ENCODE assay signal across 8 cellular contexts in the genomic region with DNA sequence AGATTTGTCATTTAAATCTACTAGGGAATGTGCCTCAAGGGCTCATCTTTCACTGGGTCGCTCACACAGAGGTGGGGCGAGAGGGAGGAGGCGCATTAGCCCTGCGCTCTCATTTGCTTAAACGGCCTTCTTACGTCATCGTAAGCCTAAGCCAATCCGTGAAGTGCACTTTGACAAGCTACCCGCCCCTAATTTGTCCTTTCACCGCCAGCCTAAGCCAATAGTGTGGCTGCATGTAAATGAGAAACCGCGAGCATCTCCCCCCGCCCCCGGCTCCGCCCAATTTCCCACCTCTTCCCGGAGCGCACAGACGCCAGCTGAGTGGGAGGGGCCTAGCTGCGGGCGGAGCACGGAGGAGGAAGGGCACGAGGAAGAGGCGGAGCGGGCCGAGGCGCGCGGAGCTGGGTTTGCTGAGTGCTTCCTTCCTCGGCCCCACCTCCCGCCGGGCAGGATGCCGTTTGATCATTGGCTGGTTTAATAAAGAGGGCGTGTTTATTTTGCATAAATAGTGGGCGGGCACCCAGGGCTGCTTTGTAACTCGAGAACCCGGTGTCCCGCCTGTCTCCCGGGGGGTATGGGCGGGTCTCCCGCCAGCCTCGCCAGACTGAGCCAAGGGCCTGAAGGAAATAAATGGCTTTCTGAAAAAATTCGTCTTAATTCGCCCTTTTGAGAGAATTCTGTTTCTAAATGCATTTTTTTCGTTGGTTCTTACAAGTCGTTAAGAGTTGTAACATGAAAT.
A peak's percentile ranks its signal among the peaks of the same experiment; 100 is the strongest.
DNase-seq lines count a peak whose midpoint lies in the region; ATAC-seq and TF ChIP-seq lines count a peak whose summit lies in the region.

No MANE protein-coding gene starts in this region.

- peaks cover 46% of the 10 kb centered on the region for H3K4me1 Mint-ChIP-seq in activated T-helper 2 cell treated with anti-CD3 and anti-CD28 coated beads, Interferon-gamma antibody, Interleukin-2, Interleukin-4, amounts not matched to agents 10 μg/mL and 5 μg/mL and 100 μg/mL, durations not matched to agents 14 hours and 24 hours and 36 hours (ENCODE audit: low read depth)

- DNase-seq in GM06990 (ENCODE audit: extremely low read depth, insufficient read length): peak; percentile 98
- peak; percentile 94 for DNase-seq in HEK293T (ENCODE audit: extremely low spot score)
- DNase-seq in MG63: peak; percentile 99
- DNase-seq in RWPE2 (ENCODE audit: low spot score): peak; percentile 99
- DNase-seq in activated T-helper 2 cell treated with anti-CD3 and anti-CD28 coated beads, Interferon-gamma antibody, Interleukin-2, Interleukin-4, amounts not matched to agents 10 μg/mL and 5 μg/mL and 100 μg/mL, durations not matched to agents 14 hours and 24 hours and 36 hours (ENCODE audit: low spot score): peak; percentile 99
- DNase-seq in foreskin melanocyte: peak; percentile 99
- peak; percentile 97 for DNase-seq in pulmonary artery endothelial cell (ENCODE audit: low read depth, low spot score)
- DNase-seq in cortex of kidney (lab: John Stamatoyannopoulos, UW): no peak

- intact Hi-C loops in activated T-helper 2 cell treated with anti-CD3 and anti-CD28 coated beads, Interferon-gamma antibody, Interleukin-2, Interleukin-4, amounts not matched to agents 10 μg/mL and 5 μg/mL and 100 μg/mL, durations not matched to agents 14 hours and 24 hours and 36 hours (cut with micrococcal nuclease): loop anchor here (1.0 to 10.0 kb wide), 8 partner anchors 8 to 1290 kb away; partner anchors contain the start of genes CYCS, HNRNPA2B1, HOXA3 and NFE2L3

- H3K36me3 ChIP-seq in GM06990 (ENCODE audit: control insufficient read depth, insufficient read depth, low read length) (no peaks in the 10 kb centered on the region), MG63 (no peaks in the 10 kb centered on the region), RWPE2 (ENCODE audit: low read depth) (no peaks in the 10 kb centered on the region)

- ATAC-seq in RWPE2 (ENCODE audit: low read depth): peak; percentile 85

- CTCF ChIA-PET in HEK293T (lab: Yijun Ruan, JAX): interaction anchor here (0.6 to 0.9 kb wide), 4 partner anchors 8 to 474 kb away, joined by 3 to 11 read pairs (median 3); no protein-coding TSS in a partner anchor

- H3K27ac Mint-ChIP-seq in activated T-helper 2 cell treated with anti-CD3 and anti-CD28 coated beads, Interferon-gamma antibody, Interleukin-2, Interleukin-4, amounts not matched to agents 10 μg/mL and 5 μg/mL and 100 μg/mL, durations not matched to agents 14 hours and 24 hours and 36 hours: peak overlapping the region; percentile 89

- H3K9me3 Mint-ChIP-seq in activated T-helper 2 cell treated with anti-CD3 and anti-CD28 coated beads, Interferon-gamma antibody, Interleukin-2, Interleukin-4, amounts not matched to agents 10 μg/mL and 5 μg/mL and 100 μg/mL, durations not matched to agents 14 hours and 24 hours and 36 hours: no peaks in the 10 kb centered on the region

- peaks cover 52% of the 10 kb centered on the region for H3K27me3 Mint-ChIP-seq in activated T-helper 2 cell treated with anti-CD3 and anti-CD28 coated beads, Interferon-gamma antibody, Interleukin-2, Interleukin-4, amounts not matched to agents 10 μg/mL and 5 μg/mL and 100 μg/mL, durations not matched to agents 14 hours and 24 hours and 36 hours (ENCODE audit: low read depth)

- TF ChIP-seq CTCF in GM06990 (IDR thresholded peaks at IDR 0.05; ENCODE audit: insufficient read depth, low read length, poor library complexity, severe bottlenecking) (no peak), RWPE2 (IDR thresholded peaks at IDR 0.05; ENCODE audit: poor library complexity, severe bottlenecking) (no peak)

- H3K4me3 ChIP-seq in GM06990 (replicated peaks; ENCODE audit: low read depth, low read length) (peak overlapping the region; percentile 22), MG63 (peak overlapping the region; percentile 41), RWPE2 (ENCODE audit: severe bottlenecking) (peak overlapping the region; percentile 27)

- peaks cover 14% of the 10 kb centered on the region for H3K36me3 Mint-ChIP-seq in activated T-helper 2 cell treated with anti-CD3 and anti-CD28 coated beads, Interferon-gamma antibody, Interleukin-2, Interleukin-4, amounts not matched to agents 10 μg/mL and 5 μg/mL and 100 μg/mL, durations not matched to agents 14 hours and 24 hours and 36 hours (ENCODE audit: low read depth)

- POLR2A ChIA-PET in HEK293T (lab: Yijun Ruan, JAX): interaction anchor here (0.8 to 1.0 kb wide), 5 partner anchors 17 to 1298 kb away, joined by 3 to 4 read pairs (median 3); partner anchors contain the start of gene HOXA5

- H3K27me3 ChIP-seq in GM06990 (replicated peaks; ENCODE audit: control insufficient read depth, insufficient read depth, low read length) (no peaks in the 10 kb centered on the region), MG63 (peaks cover 50% of the 10 kb centered on the region), RWPE2 (ENCODE audit: insufficient read depth, poor library complexity, severe bottlenecking) (peaks cover 47% of the 10 kb centered on the region)

- H3K9me3 ChIP-seq in MG63 (no peaks in the 10 kb centered on the region), RWPE2 (ENCODE audit: severe bottlenecking) (no peaks in the 10 kb centered on the region)

- H3K27ac ChIP-seq in RWPE2 (ENCODE audit: poor library complexity, severe bottlenecking): no peak overlapping the region

- peaks cover 20% of the 10 kb centered on the region for H3K4me1 ChIP-seq in RWPE2 (ENCODE audit: insufficient read depth, poor library complexity, severe bottlenecking)

- peak overlapping the region; percentile 63 for H3K4me3 Mint-ChIP-seq in activated T-helper 2 cell treated with anti-CD3 and anti-CD28 coated beads, Interferon-gamma antibody, Interleukin-2, Interleukin-4, amounts not matched to agents 10 μg/mL and 5 μg/mL and 100 μg/mL, durations not matched to agents 14 hours and 24 hours and 36 hours (ENCODE audit: low read depth)

TF ChIP-seq in HEK293T, 16 proteins besides CTCF, POLR2A, EP300 and RAD21:
- no peak for TF ChIP-seq LEF1 (IDR thresholded peaks at IDR 0.05; ENCODE audit: borderline replicate concordance)
- TF ChIP-seq ZNF384 (IDR thresholded peaks at IDR 0.05): no peak
- no peak for TF ChIP-seq SUZ12 (IDR thresholded peaks at IDR 0.05)
- TF ChIP-seq HDGF (IDR thresholded peaks at IDR 0.05; ENCODE audit: borderline replicate concordance): peak; percentile 98; the same call in 1 of the 2 replicates
- TF ChIP-seq, protein P1, sequence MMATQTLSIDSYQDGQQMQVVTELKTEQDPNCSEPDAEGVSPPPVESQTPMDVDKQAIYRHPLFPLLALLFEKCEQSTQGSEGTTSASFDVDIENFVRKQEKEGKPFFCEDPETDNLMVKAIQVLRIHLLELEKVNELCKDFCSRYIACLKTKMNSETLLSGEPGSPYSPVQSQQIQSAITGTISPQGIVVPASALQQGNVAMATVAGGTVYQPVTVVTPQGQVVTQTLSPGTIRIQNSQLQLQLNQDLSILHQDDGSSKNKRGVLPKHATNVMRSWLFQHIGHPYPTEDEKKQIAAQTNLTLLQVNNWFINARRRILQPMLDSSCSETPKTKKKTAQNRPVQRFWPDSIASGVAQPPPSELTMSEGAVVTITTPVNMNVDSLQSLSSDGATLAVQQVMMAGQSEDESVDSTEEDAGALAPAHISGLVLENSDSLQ (IDR thresholded peaks at IDR 0.05): peak; percentile 64
- TF ChIP-seq FOXM1 (IDR thresholded peaks at IDR 0.05; ENCODE audit: borderline replicate concordance): no peak
TF ChIP-seq in HEK293T: peak in this region for 2.
